8 cellular contexts compared by ENCODE assay signal in genomic region chr7:101814081-101814995, GRCh38. TPM values are rescaled to one million over a fixed set of nuclear protein-coding genes. Genes with fewer than 3 reads are reported as not detected.
DNase-seq lines count a peak whose midpoint lies in the region; ATAC-seq and TF ChIP-seq lines count a peak whose summit lies in the region.

No MANE protein-coding gene starts in this region.

- peak overlapping the region; percentile 94 for H3K23ac ChIP-seq in neuronal stem cell (ENCODE audit: low read depth, low read length, poor library complexity)

- H2AK5ac ChIP-seq in neuronal stem cell (ENCODE audit: low read depth, low read length) = peak overlapping the region; percentile 64

- H3K9me3 Mint-ChIP-seq in activated naive CD4-positive, alpha-beta T cell treated with anti-CD3 and anti-CD28 coated beads for 36 hours = no peaks in the 10 kb centered on the region

- H3K4ac ChIP-seq in neuronal stem cell (ENCODE audit: low read length) = no peak overlapping the region

- no peak overlapping the region for H4K91ac ChIP-seq in neuronal stem cell (ENCODE audit: low read depth, low read length, poor library complexity)

- H2BK12ac ChIP-seq in neuronal stem cell (ENCODE audit: low read length) = no peak overlapping the region

- peaks cover 5% of the 10 kb centered on the region for H3K79me1 ChIP-seq in neuronal stem cell (ENCODE audit: low read depth, low read length)

- DNase-seq in ELR (ENCODE audit: low read depth) (peak; percentile 67), RPMI7951 (ENCODE audit: low read depth) (peak; percentile 60), globus pallidus (ENCODE audit: low spot score) (peak; percentile 60), neuronal stem cell (ENCODE audit: low spot score) (peak; percentile 63), transverse colon (peak; percentile 72), NCI-H187 treated with DMSO at 0.1 percent for 48 hours (lab: John Stamatoyannopoulos, UW) (no peak)
- DNase-seq in activated naive CD4-positive, alpha-beta T cell treated with anti-CD3 and anti-CD28 coated beads for 36 hours = peak; percentile 65

- in situ Hi-C loops in transverse colon (cut with MboI; ENCODE audit: low pct_ligation_motif_present in 1 of 4, low pct_unique_long_range_greater_than_20kb in 1 of 4, low sequenced_read_pairs in 3 of 4) = loop anchor here in 2 of 4 donors (5.0 to 10.0 kb wide), 2 partner anchors 127 to 130 kb away; no protein-coding TSS in a partner anchor

- no peak overlapping the region for H3K27ac ChIP-seq in neuronal stem cell (replicated peaks; ENCODE audit: low read length)
- H3K27ac ChIP-seq in transverse colon = peak overlapping the region; percentile 85 to 88 (median 86)

- no peak for TF ChIP-seq EP300 in transverse colon (IDR thresholded peaks at IDR 0.05; ENCODE audit: low read depth)

- peaks cover 8 to 9% of the 10 kb centered on the region in 2 donors for H3K4me1 ChIP-seq in neuronal stem cell (ENCODE audit: control insufficient read depth in 2 of 2, insufficient read depth in 1 of 2, low read depth in 1 of 2, low read length in 2 of 2)
- peaks cover 0 to 27% (median 17%) of the 10 kb centered on the region in 4 donors for H3K4me1 ChIP-seq in transverse colon

- H3K9me3 ChIP-seq in neuronal stem cell (replicated peaks in 1 of 2; ENCODE audit: control insufficient read depth in 2 of 2, insufficient read depth in 1 of 2, low read depth in 1 of 2, low read length in 2 of 2) (no peaks in the 10 kb centered on the region), transverse colon (no peaks in the 10 kb centered on the region)

- CTCF ChIA-PET in activated naive CD4-positive, alpha-beta T cell treated with anti-CD3 and anti-CD28 coated beads for 36 hours (lab: Charles Lee) = interaction anchor here (0.7 to 1.1 kb wide), 3 partner anchors 44 to 126 kb away, joined by 3 read pairs; no protein-coding TSS in a partner anchor

- H3K27ac Mint-ChIP-seq in activated naive CD4-positive, alpha-beta T cell treated with anti-CD3 and anti-CD28 coated beads for 36 hours = peak overlapping the region; percentile 73

- peak overlapping the region; percentile 51 to 68 for H3K4me3 ChIP-seq in neuronal stem cell (ENCODE audit: low read length in 2 of 2)
- peak overlapping the region; percentile 53 to 80 (median 67) for H3K4me3 ChIP-seq in transverse colon

- intact Hi-C loops in activated naive CD4-positive, alpha-beta T cell treated with anti-CD3 and anti-CD28 coated beads for 36 hours (cut with micrococcal nuclease) = loop anchor here (2.0 to 10.0 kb wide), 5 partner anchors 272 to 550 kb away; no protein-coding TSS in a partner anchor
- intact Hi-C loops in transverse colon (cut with DNase I; ENCODE audit: low total_unique reads) = loop anchor here (10.0 kb wide), 3 partner anchors 70 to 310 kb away; no protein-coding TSS in a partner anchor

- peak overlapping the region; percentile 37 for H3K9ac ChIP-seq in neuronal stem cell (ENCODE audit: low read depth, low read length, poor library complexity)

- peaks cover 7 to 39% (median 18%) of the 10 kb centered on the region in 3 experiments for H3K27me3 ChIP-seq in neuronal stem cell (ENCODE audit: control insufficient read depth in 3 of 3, insufficient read depth in 3 of 3, low read depth in 1 of 3, low read length in 3 of 3)
- H3K27me3 ChIP-seq in transverse colon = no peaks in the 10 kb centered on the region

- ATAC-seq in HG03520 (IDR thresholded peaks at IDR 0.05; ENCODE audit: unreplicated experiment) = peak; percentile 35

- H3K36me3 Mint-ChIP-seq in activated naive CD4-positive, alpha-beta T cell treated with anti-CD3 and anti-CD28 coated beads for 36 hours (ENCODE audit: low read depth) = no peaks in the 10 kb centered on the region

- H3K27me3 Mint-ChIP-seq in activated naive CD4-positive, alpha-beta T cell treated with anti-CD3 and anti-CD28 coated beads for 36 hours (ENCODE audit: low read depth) = no peaks in the 10 kb centered on the region

- no peak overlapping the region for H4K8ac ChIP-seq in neuronal stem cell (ENCODE audit: low read depth, low read length)

- WGBS in neuronal stem cell (ENCODE audit: extremely low coverage in 2 of 2, insufficient read length in 2 of 2, insufficient replicate concordance in 1 of 2), 2 donors = no CpG with 5 or more reads among the region's 74 CpGs
- WGBS in transverse colon (ENCODE audit: low coverage in 1 of 2), 2 donors = 1 to 2% methylated on average over 8 to 34 of the region's 74 CpGs

- peak overlapping the region; percentile 88 for H3K18ac ChIP-seq in neuronal stem cell (ENCODE audit: low read length)

- no peak overlapping the region for H2BK5ac ChIP-seq in neuronal stem cell (ENCODE audit: low read length)

- H2BK120ac ChIP-seq in neuronal stem cell (ENCODE audit: low read depth, low read length) = no peak overlapping the region

- H3K14ac ChIP-seq in neuronal stem cell (ENCODE audit: low read length) = no peak overlapping the region

- H3K4me1 Mint-ChIP-seq in activated naive CD4-positive, alpha-beta T cell treated with anti-CD3 and anti-CD28 coated beads for 36 hours (ENCODE audit: low read depth) = peaks cover 14% of the 10 kb centered on the region

- peak overlapping the region; percentile 76 for H3K4me3 Mint-ChIP-seq in activated naive CD4-positive, alpha-beta T cell treated with anti-CD3 and anti-CD28 coated beads for 36 hours

- no peak for TF ChIP-seq POLR2A in transverse colon (IDR thresholded peaks at IDR 0.05)

- H2BK15ac ChIP-seq in neuronal stem cell (ENCODE audit: low read length) = no peak overlapping the region

- peak; percentile 19 to 61 (median 48) for TF ChIP-seq CTCF in transverse colon (IDR thresholded peaks at IDR 0.05)

- H3K4me2 ChIP-seq in neuronal stem cell (ENCODE audit: insufficient read depth, low read length, poor library complexity, severe bottlenecking) = peak overlapping the region; percentile 93

- peak overlapping the region; percentile 93 for H2AFZ ChIP-seq in neuronal stem cell (ENCODE audit: low read length)

- no peaks in the 10 kb centered on the region for H3K36me3 ChIP-seq in neuronal stem cell (replicated peaks in 1 of 2; ENCODE audit: control insufficient read depth in 2 of 2, insufficient read depth in 2 of 2, low read length in 2 of 2)
- H3K36me3 ChIP-seq in transverse colon = no peaks in the 10 kb centered on the region

RNA-seq across cellular contexts. Expression of gene CUX1, which starts 3.1 kb away (rescaled TPM):
- total RNA-seq in RPMI7951 (2014; rRNA removed; shearing (Covaris generic)) = 20.3 and 28.6 TPM in 2 replicates
- total RNA-seq in activated naive CD4-positive, alpha-beta T cell treated with anti-CD3 and anti-CD28 coated beads for 36 hours = 10 to 100 TPM; 22.2 to 25.5 TPM
- polyA plus RNA-seq in neuronal stem cell (2013, experiment 1 of 2) = 47.3 TPM
- 46.1 TPM for polyA plus RNA-seq in neuronal stem cell (2013, experiment 2 of 2)
- 100 to 1,000 TPM in 2 of 4 donors, 10 to 100 TPM in 2; 56.9 to 124 (median 93.2) TPM for total RNA-seq in transverse colon
